Comparison of ENCODE assay signal across 1 cellular context in the genomic region with DNA sequence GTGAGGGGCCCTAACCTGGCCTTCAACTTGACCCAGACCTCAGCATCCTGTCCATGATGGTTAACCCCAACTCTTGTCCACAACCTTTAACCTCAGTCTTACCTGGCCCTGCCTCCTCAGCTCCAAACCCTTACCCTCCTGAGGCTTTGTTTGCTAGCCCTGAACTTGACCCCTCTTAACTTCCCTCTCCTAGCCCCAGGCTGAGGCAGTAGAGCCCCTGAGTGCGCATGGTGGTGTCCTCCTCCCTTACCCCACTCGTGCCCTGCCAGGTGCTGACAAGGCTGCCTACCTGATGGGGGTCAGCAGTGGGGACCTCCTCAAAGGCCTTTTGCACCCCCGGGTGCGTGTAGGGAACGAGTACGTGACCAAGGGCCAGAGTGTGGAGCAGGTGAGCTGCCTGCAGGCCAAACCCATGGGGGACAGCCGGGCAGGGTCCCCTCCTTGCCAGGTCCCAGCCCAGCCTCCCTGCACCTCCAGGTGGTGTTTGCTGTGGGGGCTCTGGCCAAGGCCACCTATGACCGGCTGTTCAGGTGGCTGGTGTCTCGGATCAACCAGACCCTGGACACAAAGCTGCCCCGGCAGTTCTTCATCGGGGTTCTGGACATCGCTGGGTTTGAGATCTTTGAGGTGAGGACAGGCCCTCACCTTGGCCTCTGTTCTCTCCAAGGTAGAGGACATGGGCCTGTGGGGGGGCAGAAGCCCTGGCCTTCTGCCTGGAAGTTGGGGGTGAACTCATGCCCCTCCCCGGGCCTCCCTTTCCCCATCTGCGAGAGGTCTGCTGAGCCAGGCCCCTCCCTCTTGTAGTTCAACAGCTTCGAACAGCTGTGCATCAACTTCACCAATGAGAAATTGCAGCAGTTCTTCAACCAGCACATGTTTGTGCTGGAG.
TF ChIP-seq lines count a peak whose summit lies in the region.

No MANE protein-coding gene starts in this region.

TF ChIP-seq in H1, 55 proteins besides CTCF, POLR2A, EP300 and RAD21:
- TF ChIP-seq NANOG (IDR thresholded peaks at IDR 0.05; ENCODE audit: insufficient read depth, low read depth, low read length, poor library complexity, severe bottlenecking) (no peak), TCF12 (IDR thresholded peaks at IDR 0.05; ENCODE audit: low read depth, low read length) (no peak), RNF2 (IDR thresholded peaks at IDR 0.05; ENCODE audit: borderline replicate concordance, low read depth, low read length, missing control alignments, poor library complexity, severe bottlenecking) (no peak), HDAC6 (IDR thresholded peaks at IDR 0.05; ENCODE audit: low read depth, low read length) (no peak), RXRA (IDR thresholded peaks at IDR 0.05; ENCODE audit: insufficient read depth, low read depth, low read length) (0 out of 2 replicates have a peak, but pooled peaks have one; percentile 2)
